ENCODE assay signal across 15 cellular contexts in the genomic region with DNA sequence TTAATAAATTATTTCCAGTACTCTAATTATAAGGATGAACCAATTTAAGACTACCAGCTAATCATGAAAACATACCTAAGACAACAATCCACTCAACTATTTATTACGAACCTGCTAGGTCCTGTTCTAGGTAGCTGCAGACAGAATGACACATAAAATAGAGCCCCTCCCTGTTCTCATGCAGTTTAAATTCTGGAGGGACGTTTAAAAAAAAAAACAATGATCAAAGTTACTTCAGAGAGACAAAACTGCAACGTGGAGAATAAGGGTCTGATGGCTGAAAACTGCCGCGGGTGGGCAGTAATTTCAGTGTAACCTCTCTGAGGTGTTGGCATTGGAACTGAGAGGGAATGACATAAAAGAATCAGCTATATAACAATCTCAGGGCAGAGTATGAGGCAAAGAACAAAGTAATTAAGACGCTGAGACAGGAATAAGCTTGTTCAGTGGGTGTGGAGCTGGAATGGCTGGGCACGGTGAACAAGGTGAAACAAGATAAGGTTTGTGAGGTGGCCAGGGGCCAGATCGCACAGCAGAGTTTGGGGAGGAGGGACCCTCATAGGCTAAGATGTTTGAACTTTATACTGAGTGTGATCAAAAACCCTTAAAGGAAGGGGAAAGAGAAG. TPM values are rescaled to one million over a fixed set of nuclear protein-coding genes. Genes with fewer than 3 reads are reported as not detected.
DNase-seq lines count a peak whose midpoint lies in the region; ATAC-seq, FAIRE-seq and TF ChIP-seq lines count a peak whose summit lies in the region.
"Had no signal": no experiment of that assay in that cellular context is flagged by ENCODE, and none has a peak within 500 bp of the region (broad histone marks: within the 10 kb centered on the region; RNA-seq: fewer than 3 reads in every experiment).

No MANE protein-coding gene starts in this region.

- H3K4me1 Mint-ChIP-seq in natural killer cell: peaks cover 66 to 77% of the 10 kb centered on the region in 2 donors
- peaks cover 51% of the 10 kb centered on the region in 2 donors for H3K4me1 Mint-ChIP-seq in natural killer cell treated with Interleukin-12 subunit alpha and Interleukin-12 subunit beta and Interleukin-15 and Interleukin-18, amount 100 ng/mL, for 72 hours (ENCODE audit: low read depth in 2 of 2)

- H3K27me3 ChIP-seq in K562 (ENCODE audit: control insufficient read depth in 2 of 2, insufficient read depth in 2 of 2, low read length in 2 of 2): no peaks in the 10 kb centered on the region
- H3K27me3 ChIP-seq: esophagus muscularis mucosa, ovary had no signal

- no peak overlapping the region for H2AFZ ChIP-seq in K562 (ENCODE audit: low read depth, low read length)

- ATAC-seq in natural killer cell (no peak), K562 (peak; percentile 51), mucosa of descending colon (peak; percentile 98), GM18870 (IDR thresholded peaks at IDR 0.05; ENCODE audit: unreplicated experiment) (no peak), HG03521 (IDR thresholded peaks at IDR 0.05; ENCODE audit: unreplicated experiment) (no peak)
- no peak for ATAC-seq in natural killer cell treated with Interleukin-12 subunit alpha and Interleukin-12 subunit beta and Interleukin-15 and Interleukin-18, amount 100 ng/mL, for 72 hours
- ATAC-seq: GM12878 had no signal

- WGBS in K562 (ENCODE audit: insufficient coverage, low coverage, missing lambda C conversion rate): 19% methylated on average over 8 of the region's 8 CpGs

- intact Hi-C loops in natural killer cell (cut with micrococcal nuclease): no loop called here
- intact Hi-C loops in K562 (cut with micrococcal nuclease): no loop called here
- intact Hi-C loops in mucosa of descending colon (cut with DNase I, micrococcal nuclease): no loop called here

- TF ChIP-seq EP300 in K562 (IDR thresholded peaks at IDR 0.05; ENCODE audit: low read length): no peak

- peaks cover 11% of the 10 kb centered on the region; the same call in 2 of the 3 replicates for H3K36me3 ChIP-seq in K562 (ENCODE audit: control insufficient read depth, insufficient read depth, low read length)
- H3K36me3 ChIP-seq in mucosa of descending colon (ENCODE audit: low read depth): no peaks in the 10 kb centered on the region
- H3K36me3 ChIP-seq: esophagus muscularis mucosa, lower lobe of right lung, ovary had no signal

- H3K4me1 ChIP-seq in K562 (replicated peaks in 1 of 2; ENCODE audit: control insufficient read depth in 2 of 2, insufficient read depth in 2 of 2, low read length in 2 of 2) (peaks cover 28 to 34% of the 10 kb centered on the region in 2 experiments; a peak in 4 of 5 replicates), mucosa of descending colon (ENCODE audit: low read depth) (peaks cover 19% of the 10 kb centered on the region)

- H3K4me3 ChIP-seq in K562 (no peak overlapping the region), mucosa of descending colon (no peak overlapping the region)
- H3K4me3 ChIP-seq: esophagus muscularis mucosa, GM12878, lower lobe of right lung, ovary had no signal

- DNase-seq in natural killer cell: no peak
- no peak for DNase-seq in natural killer cell treated with Interleukin-12 subunit alpha and Interleukin-12 subunit beta and Interleukin-15 and Interleukin-18, amount 100 ng/mL, for 72 hours (ENCODE audit: low spot score)
- peak in 2 of 4 experiments; percentile 24 to 61 for DNase-seq in K562 (ENCODE audit: extremely low read depth in 1 of 4, low spot score in 3 of 4)
- DNase-seq in mucosa of descending colon: peak; percentile 63 to 76 (median 74)
- no peak for DNase-seq in cerebellar nuclear complex (lab: John Stamatoyannopoulos, UW)
- no peak for DNase-seq in dedifferentiated amniotic fluid mesenchymal stem cell (ENCODE audit: extremely low spot score)
- DNase-seq: hypothalamus; lower lobe of right lung; NCI-H526; ovary; stimulated activated CD4-positive, alpha-beta T cell treated with anti-CD3 and anti-CD28 coated beads, Interleukin-15, amount 100 ng/mL, for 24 hours had no signal

- BruUV-seq in K562 (replicated peaks; lab: Mats Ljungman, UMichigan): no TSS peak

- H3K9me3 ChIP-seq in K562 (replicated peaks; ENCODE audit: control insufficient read depth, insufficient read depth, low read depth, low read length) (no peaks in the 10 kb centered on the region), mucosa of descending colon (no peaks in the 10 kb centered on the region)
- H3K9me3 ChIP-seq: esophagus muscularis mucosa, lower lobe of right lung, ovary had no signal

- FAIRE-seq in K562 (lab: Jason Lieb, UNC): peak; percentile 15
- FAIRE-seq: GM12878 had no signal

- in situ Hi-C loops in K562 (cut with MboI): no loop called here

- H3K4me2 ChIP-seq in K562 (ENCODE audit: insufficient read depth, low read length): peak overlapping the region; percentile 17; the same call in 1 of the 2 replicates

- H3K36me3 Mint-ChIP-seq in natural killer cell: no peaks in the 10 kb centered on the region
- H3K36me3 Mint-ChIP-seq in natural killer cell treated with Interleukin-12 subunit alpha and Interleukin-12 subunit beta and Interleukin-15 and Interleukin-18, amount 100 ng/mL, for 72 hours: no peaks in the 10 kb centered on the region

- POLR2A ChIA-PET in K562 (lab: Yijun Ruan, JAX): interaction anchor here (0.8 to 2.5 kb wide), 5 partner anchors 11 to 27 kb away, joined by 3 to 11 read pairs (median 4); no protein-coding TSS in a partner anchor

- H3K9me1 ChIP-seq in K562 (ENCODE audit: control insufficient read depth, insufficient read depth, low read length): peaks cover 6% of the 10 kb centered on the region

- peaks cover 100% of the 10 kb centered on the region for H3K79me2 ChIP-seq in K562 (ENCODE audit: control insufficient read depth, insufficient read depth, low read length)

- CTCF ChIA-PET in K562 (lab: Yijun Ruan, JAX; ENCODE audit: low intra/inter-chr PET ratio): no interaction called here

- peaks cover 45% of the 10 kb centered on the region for H4K20me1 ChIP-seq in K562 (replicated peaks; ENCODE audit: control insufficient read depth, insufficient read depth, low read length)

- peak overlapping the region; percentile 32; the same call in 1 of the 3 replicates for H3K27ac ChIP-seq in K562 (ENCODE audit: extremely low read depth, low read depth, low read length)
- H3K27ac ChIP-seq: esophagus muscularis mucosa, lower lobe of right lung, ovary had no signal

- TF ChIP-seq POLR2A in K562 (conservative IDR thresholded peaks at IDR 0.05): no peak

- no peak for TF ChIP-seq RAD21 in K562 (CRISPR knock-in tag; conservative IDR thresholded peaks at IDR 0.05 in 1 of 2, IDR thresholded peaks at IDR 0.05 in 1 of 2)

- no peak for TF ChIP-seq CTCF in natural killer cell (IDR thresholded peaks at IDR 0.05)
- no peak for TF ChIP-seq CTCF in K562 (IDR thresholded peaks at IDR 0.05 in 2 of 3, conservative IDR thresholded peaks at IDR 0.05 in 1 of 3; ENCODE audit: insufficient read depth in 2 of 3, low read depth in 1 of 3, low read length in 3 of 3)
- TF ChIP-seq CTCF in mucosa of descending colon (IDR thresholded peaks at IDR 0.05): no peak

- H3K27me3 Mint-ChIP-seq in natural killer cell (ENCODE audit: low read depth in 2 of 2): no peaks in the 10 kb centered on the region
- H3K27me3 Mint-ChIP-seq in natural killer cell treated with Interleukin-12 subunit alpha and Interleukin-12 subunit beta and Interleukin-15 and Interleukin-18, amount 100 ng/mL, for 72 hours: no peaks in the 10 kb centered on the region

- peak overlapping the region; percentile 5 to 8; a peak in 1 of 4 replicates for H3K9ac ChIP-seq in K562 (ENCODE audit: insufficient read depth in 1 of 2, low read depth in 2 of 2, low read length in 2 of 2)

- peak overlapping the region; percentile 30 for H3K4me3 Mint-ChIP-seq in natural killer cell
- no peak overlapping the region for H3K4me3 Mint-ChIP-seq in natural killer cell treated with Interleukin-12 subunit alpha and Interleukin-12 subunit beta and Interleukin-15 and Interleukin-18, amount 100 ng/mL, for 72 hours

- H3K27ac Mint-ChIP-seq in natural killer cell: peak overlapping the region; percentile 38 to 53
- H3K27ac Mint-ChIP-seq in natural killer cell treated with Interleukin-12 subunit alpha and Interleukin-12 subunit beta and Interleukin-15 and Interleukin-18, amount 100 ng/mL, for 72 hours: peak overlapping the region in 1 of 2 donors; percentile 52

- no peaks in the 10 kb centered on the region for H3K9me3 Mint-ChIP-seq in natural killer cell
- H3K9me3 Mint-ChIP-seq in natural killer cell treated with Interleukin-12 subunit alpha and Interleukin-12 subunit beta and Interleukin-15 and Interleukin-18, amount 100 ng/mL, for 72 hours: no peaks in the 10 kb centered on the region

TF ChIP-seq in K562, 482 proteins besides CTCF, POLR2A, EP300 and RAD21 (continues in another document):
- TF ChIP-seq HIVEP1 (CRISPR knock-in tag; IDR thresholded peaks at IDR 0.05) (no peak), SETDB1 (IDR thresholded peaks at IDR 0.05; ENCODE audit: low read length) (no peak), MIER1 (IDR thresholded peaks at IDR 0.05; ENCODE audit: low read depth) (no peak)

RNA-seq across cellular contexts. Expression of a gene that starts 19.5 kb away (rescaled TPM):
- total RNA-seq in natural killer cell: 100 to 1,000 TPM in 1 of 3 donors, 10 to 100 TPM in 2; 74.6 to 118 (median 81.7) TPM
- total RNA-seq in natural killer cell treated with Interleukin-12 subunit alpha and Interleukin-12 subunit beta and Interleukin-15 and Interleukin-18, amount 100 ng/mL, for 72 hours: 100 to 1,000 TPM; 119 to 162 TPM
- total RNA-seq in K562 (2011; cell fraction: chromatin; rRNA removed; ENCODE audit: low replicate concordance): 113 and 226 TPM in 2 replicates
- total RNA-seq in K562 (2011; cell fraction: nucleolus; rRNA removed): 55.0 and 70.3 TPM in 2 replicates
- 125 and 183 TPM in 2 replicates for total RNA-seq in K562 (2011; cell fraction: nucleoplasm; rRNA removed)
- total RNA-seq in K562 (2014; rRNA removed): 56.6 and 68.6 TPM in 2 replicates
- 110 and 132 TPM in 2 replicates for total RNA-seq in K562 (2014; rRNA removed; fragmentation: Illumina TruSeq; extraction: Trizol)
- 74.0 and 83.3 TPM in 2 replicates for total RNA-seq in K562 (2015; rRNA removed; fragmentation: Illumina TruSeq; extraction: Trizol)
- total RNA-seq in K562 (2021): 125 and 150 TPM in 2 replicates
- polyA plus RNA-seq in K562 (2011; rRNA removed): 129 and 171 TPM in 2 replicates
- polyA plus RNA-seq in K562 (2011; cell fraction: cytosol; rRNA removed): 42.5 and 49.5 TPM in 2 replicates
- polyA plus RNA-seq in K562 (2011; cell fraction: nucleus; rRNA removed): 154 and 172 TPM in 2 replicates
- 19.3 and 54.6 TPM in 2 replicates for polyA plus RNA-seq in K562 (2012)
- polyA plus RNA-seq in K562 (2014; fragmentation: Illumina TruSeq; extraction: Trizol): 36.6 and 37.2 TPM in 2 replicates
- polyA plus RNA-seq in K562 (2014; fragmentation: Nextera tagmentation; extraction: Ambion mirVana): 10 to 100 TPM; 19.6 to 90.2 TPM
- polyA plus RNA-seq in K562 (2014; rRNA removed): 36.7 and 39.9 TPM in 2 replicates
- polyA minus RNA-seq in K562 (2011; rRNA and poly(A)+ RNA removed): 706 and 847 TPM in 2 replicates
- polyA minus RNA-seq in K562 (2011; cell fraction: cytosol; rRNA and poly(A)+ RNA removed): 193 and 353 TPM in 2 replicates
- 137 and 171 TPM in 2 replicates for polyA minus RNA-seq in K562 (2011; cell fraction: nucleus; rRNA and poly(A)+ RNA removed)
- 100 to 1,000 TPM; 175 to 200 (median 178) TPM for total RNA-seq in mucosa of descending colon

Comparison
In these comparisons a context has a peak if more than half of its experiments do, and no peak if none do; other contexts are left out.
1. ATAC-seq: peak in K562 (single experiment) and mucosa of descending colon (single experiment); none in natural killer cell (0 of 3), natural killer cell treated with Interleukin-12 subunit alpha and Interleukin-12 subunit beta and Interleukin-15 and Interleukin-18, amount 100 ng/mL, for 72 hours (0 of 2), GM18870 (single experiment) and HG03521 (single experiment).
2. DNase-seq: peak in mucosa of descending colon (3 of 3); none in natural killer cell (single experiment), natural killer cell treated with Interleukin-12 subunit alpha and Interleukin-12 subunit beta and Interleukin-15 and Interleukin-18, amount 100 ng/mL, for 72 hours (single experiment), cerebellar nuclear complex (0 of 2) and dedifferentiated amniotic fluid mesenchymal stem cell (single experiment).